8 cellular contexts compared by ENCODE assay signal in the genomic region with DNA sequence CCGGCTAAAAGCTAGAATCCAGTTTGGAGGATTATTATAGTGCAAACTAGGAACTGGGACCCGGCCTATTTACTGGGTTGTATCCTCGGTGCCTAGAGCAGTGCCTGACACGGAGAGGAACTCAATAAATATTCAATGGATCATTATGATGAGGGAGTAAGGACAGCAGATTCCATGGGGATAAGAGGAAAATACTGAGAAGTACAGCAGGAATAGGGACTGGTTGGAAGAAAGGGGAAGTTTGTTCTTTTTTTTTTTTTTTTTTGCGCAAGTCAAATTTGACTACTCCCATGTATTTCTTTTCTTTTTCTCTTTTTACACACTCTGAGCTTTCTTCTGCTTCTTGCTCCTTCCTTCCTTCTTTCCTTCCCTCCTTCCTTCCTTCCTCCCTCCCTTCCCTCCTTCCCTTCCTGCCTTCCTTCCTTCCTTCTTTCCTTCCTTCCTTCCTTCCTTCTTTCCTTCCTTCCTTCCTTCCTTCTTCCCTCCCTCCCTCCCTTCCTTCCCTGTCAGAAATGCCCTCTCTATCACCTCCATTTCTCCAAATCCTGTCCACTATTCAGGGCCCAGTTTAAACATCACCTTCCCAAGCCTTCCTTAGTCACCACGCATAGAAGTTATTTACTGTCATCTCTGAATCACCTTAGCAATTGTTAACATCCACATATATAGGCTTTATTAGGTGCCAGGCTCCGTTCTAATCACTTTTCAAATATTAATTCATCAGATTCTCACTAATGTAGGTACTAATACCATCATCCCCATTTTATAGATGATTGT. TPM values are rescaled to one million over a fixed set of nuclear protein-coding genes. Genes with fewer than 3 reads are reported as not detected.
A peak's percentile ranks its signal among the peaks of the same experiment; 100 is the strongest.
DNase-seq lines count a peak whose midpoint lies in the region; TF ChIP-seq lines count a peak whose summit lies in the region.

No MANE protein-coding gene starts in this region.

- H3K4me3 ChIP-seq in dorsolateral prefrontal cortex: peak overlapping the region; percentile 62 to 98 (median 90)

- no peak for TF ChIP-seq CTCF in dorsolateral prefrontal cortex (IDR thresholded peaks at IDR 0.05 in 54 of 56, conservative IDR thresholded peaks at IDR 0.05 in 2 of 56; ENCODE audit: low read depth in 1 of 56, partially characterized antibody in 56 of 56)
- no peak for TF ChIP-seq CTCF in nephron progenitor cell (IDR thresholded peaks at IDR 0.05)

- peak overlapping the region; percentile 91 for H3K4me3 Mint-ChIP-seq in nephron progenitor cell

- intact Hi-C loops in dorsolateral prefrontal cortex (cut with DNase I): loop anchor here (5.0 kb wide), 2 partner anchors 130 to 145 kb away; no protein-coding TSS in a partner anchor

- peaks cover 5% of the 10 kb centered on the region for H3K9me3 Mint-ChIP-seq in nephron progenitor cell

- peak overlapping the region in 56 of 59 donors; percentile 75 to 98 (median 94) for H3K27ac ChIP-seq in dorsolateral prefrontal cortex

- peaks cover 32% of the 10 kb centered on the region for H3K36me3 Mint-ChIP-seq in nephron progenitor cell (ENCODE audit: low read depth)

- DNase-seq in CD1c-positive myeloid dendritic cell (ENCODE audit: extremely low spot score): peak; percentile 20
- peak; percentile 52 for DNase-seq in MV-4-11 (lab: John Stamatoyannopoulos, UW)
- no peak for DNase-seq in dorsolateral prefrontal cortex
- DNase-seq in nephron progenitor cell: no peak
- no peak for DNase-seq in NCI-H2081 treated with DMSO at 0.1 percent for 48 hours (lab: John Stamatoyannopoulos, UW)
- no peak for DNase-seq in NK-92 (lab: John Stamatoyannopoulos, UW; ENCODE audit: unreplicated experiment)
- DNase-seq in AG08395 (ENCODE audit: low spot score): no peak
- DNase-seq in kidney glomerular epithelial cell (lab: John Stamatoyannopoulos, UW): no peak

- peaks cover 72% of the 10 kb centered on the region for H3K4me1 Mint-ChIP-seq in nephron progenitor cell

- no peaks in the 10 kb centered on the region for H3K27me3 ChIP-seq in dorsolateral prefrontal cortex

- peaks cover 6% of the 10 kb centered on the region for H3K27me3 Mint-ChIP-seq in nephron progenitor cell (ENCODE audit: low read depth, poor library complexity)

- H3K27ac Mint-ChIP-seq in nephron progenitor cell: peak overlapping the region; percentile 88

RNA-seq across cellular contexts. Expression of a gene that starts 0.9 kb away (rescaled TPM):
- 10 to 100 TPM; 21.7 to 62.9 (median 43.4) TPM for total RNA-seq in dorsolateral prefrontal cortex

Comparison
In these comparisons a context has a peak if more than half of its experiments do, and no peak if none do; other contexts are left out.
1. DNase-seq: peak in CD1c-positive myeloid dendritic cell (single experiment) and MV-4-11 (single experiment); none in dorsolateral prefrontal cortex (0 of 10), nephron progenitor cell (single experiment), NCI-H2081 treated with DMSO at 0.1 percent for 48 hours (single experiment), NK-92 (single experiment), AG08395 (single experiment) and kidney glomerular epithelial cell (single experiment).